In genomic region chr6:10316327-10316726, GRCh38 we compare ENCODE assay signal across 9 cellular contexts.
DNase-seq lines count a peak whose midpoint lies in the region; TF ChIP-seq lines count a peak whose summit lies in the region.
"Had no signal": no experiment of that assay in that cellular context is flagged by ENCODE, and none has a peak within 500 bp of the region (broad histone marks: within the 10 kb centered on the region; RNA-seq: fewer than 3 reads in every experiment).

No MANE protein-coding gene starts in this region.

- H3K27ac ChIP-seq in SJSA1, result peak overlapping the region; percentile 77
- peak overlapping the region; percentile 38 to 64 (median 52) for H3K27ac ChIP-seq in esophagus squamous epithelium
- H3K27ac ChIP-seq in testis, result no peak overlapping the region

- H3K4me3 ChIP-seq in SJSA1 (no peak overlapping the region), esophagus squamous epithelium (peak overlapping the region in 1 of 4 donors; percentile 1), testis (no peak overlapping the region)
- H3K4me3 ChIP-seq: heart left ventricle had no signal

- DNase-seq in GM03348 (ENCODE audit: low spot score) (peak; percentile 54), SJSA1 (ENCODE audit: low read depth in 1 of 2, low spot score in 2 of 2) (peak; percentile 89), esophagus squamous epithelium (lab: John Stamatoyannopoulos, UW) (no peak), posterior cingulate gyrus (peak; percentile 27 to 96 (median 67)), testis (no peak), NCI-H345 (lab: John Stamatoyannopoulos, UW) (no peak), NCI-H2107 (lab: John Stamatoyannopoulos, UW) (no peak)
- DNase-seq in effector CD8-positive, alpha-beta T cell (lab: John Stamatoyannopoulos, UW), result no peak
- DNase-seq: heart left ventricle had no signal

- H3K9me3 ChIP-seq in SJSA1 (replicated peaks) (no peaks in the 10 kb centered on the region), esophagus squamous epithelium (no peaks in the 10 kb centered on the region), testis (no peaks in the 10 kb centered on the region)
- H3K9me3 ChIP-seq: heart left ventricle had no signal

- no peak for TF ChIP-seq POLR2A in esophagus squamous epithelium (IDR thresholded peaks at IDR 0.05)
- TF ChIP-seq POLR2A in testis (IDR thresholded peaks at IDR 0.05), result no peak

- intact Hi-C loops in esophagus squamous epithelium (cut with DNase I), result no loop called here
- intact Hi-C loops in posterior cingulate gyrus (cut with DNase I), result no loop called here
- intact Hi-C loops in testis (cut with DNase I; ENCODE audit: low total_unique reads), result no loop called here

- H3K36me3 ChIP-seq in SJSA1 (no peaks in the 10 kb centered on the region), esophagus squamous epithelium (no peaks in the 10 kb centered on the region), testis (ENCODE audit: low read depth, missing control alignments) (no peaks in the 10 kb centered on the region)
- H3K36me3 ChIP-seq: heart left ventricle had no signal

- 21 to 26% methylated on average over 13 of the region's 13 CpGs for whole genome bisulfite sequencing in esophagus squamous epithelium, 2 donors
- WGBS in testis, 2 donors, result 53 to 56% methylated on average over 13 of the region's 13 CpGs

- TF ChIP-seq CTCF in esophagus squamous epithelium (IDR thresholded peaks at IDR 0.05) (no peak), testis (IDR thresholded peaks at IDR 0.05) (no peak)

- H3K4me1 ChIP-seq in SJSA1 (replicated peaks) (peaks cover 29% of the 10 kb centered on the region), esophagus squamous epithelium (peaks cover 0 to 29% (median 14%) of the 10 kb centered on the region in 3 donors), testis (no peaks in the 10 kb centered on the region)
- H3K4me1 ChIP-seq: heart left ventricle had no signal

- H3K27me3 ChIP-seq in SJSA1 (replicated peaks) (no peaks in the 10 kb centered on the region), esophagus squamous epithelium (peaks cover 0 to 24% (median 0%) of the 10 kb centered on the region in 4 donors), testis (no peaks in the 10 kb centered on the region)

Comparison
In these comparisons a context has a peak if more than half of its experiments do, and no peak if none do; other contexts are left out.
1. DNase-seq: peak in GM03348 (single experiment), SJSA1 (2 of 2) and posterior cingulate gyrus (10 of 10); none in esophagus squamous epithelium (single experiment), testis (single experiment), NCI-H345 (single experiment), effector CD8-positive, alpha-beta T cell (single experiment) and NCI-H2107 (single experiment).
2. H3K27ac ChIP-seq: peak in SJSA1 (single experiment) and esophagus squamous epithelium (4 of 4); none in testis (0 of 2).